ENCODE assay signal across 8 cellular contexts in the genomic region with DNA sequence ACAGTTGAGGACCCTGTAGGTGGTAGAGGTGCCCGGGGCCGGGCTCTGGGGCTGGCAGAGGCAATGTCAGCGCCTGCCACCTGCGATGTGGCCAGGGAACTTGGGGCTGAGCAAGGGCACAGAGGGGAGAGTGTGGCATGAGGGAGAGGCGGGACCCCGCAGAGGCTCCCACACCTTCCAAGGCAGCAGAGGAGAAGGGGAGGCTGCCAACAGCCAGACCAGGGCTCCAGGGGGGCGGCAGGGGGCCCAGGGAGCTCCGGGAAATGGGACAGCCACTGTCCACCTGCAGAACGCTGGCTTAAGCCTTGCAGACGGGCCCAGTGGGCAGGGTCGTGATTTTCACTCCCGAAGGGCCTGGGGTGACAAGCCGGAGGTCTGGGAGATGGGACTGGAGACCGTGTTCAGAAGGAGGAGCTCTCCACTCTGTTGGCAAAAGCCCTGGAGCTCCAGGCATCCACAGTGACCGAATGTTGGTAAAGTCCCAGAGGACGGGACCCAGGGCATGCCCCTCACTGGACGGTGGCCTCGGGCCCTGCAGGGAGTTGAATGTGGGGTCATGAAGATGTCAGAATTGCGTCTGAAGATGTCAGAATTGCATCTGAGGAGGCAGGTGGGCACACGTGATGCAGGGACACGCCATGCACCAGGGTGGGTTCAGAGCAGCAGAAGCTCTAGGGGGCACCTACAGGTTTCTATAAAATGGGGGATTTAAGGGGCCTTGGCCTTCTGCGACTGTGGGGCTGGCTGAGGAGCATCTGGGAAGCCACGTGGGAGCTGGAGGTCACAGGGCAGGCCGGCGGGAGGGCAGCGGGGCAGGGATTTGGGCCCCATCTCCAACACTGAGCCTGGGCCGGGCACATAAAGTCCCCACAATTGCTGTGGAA. TPM values are rescaled to one million over a fixed set of nuclear protein-coding genes. Genes with fewer than 3 reads are reported as not detected.
DNase-seq lines count a peak whose midpoint lies in the region; ATAC-seq, FAIRE-seq and TF ChIP-seq lines count a peak whose summit lies in the region.

No MANE protein-coding gene starts in this region.

- CTCF ChIA-PET in A549 (lab: Yijun Ruan, JAX) = interaction anchor here (1.0 to 21.2 kb wide), 24 partner anchors 13 to 116 kb away, joined by 3 to 343 read pairs (median 10); a partner anchor contains a TSS
- CTCF ChIA-PET in IMR-90 (lab: Yijun Ruan, JAX) = no interaction called here
- CTCF ChIA-PET in GM12878 (lab: Yijun Ruan, JAX) = interaction anchor here (1.5 to 8.7 kb wide), 8 partner anchors 25 to 121 kb away, joined by 3 to 94 read pairs (median 10); no protein-coding TSS in a partner anchor

- POLR2A ChIA-PET in A549 (lab: Yijun Ruan, JAX) = interaction anchor here (0.8 to 2.7 kb wide), 11 partner anchors 10 to 200 kb away, joined by 3 to 14 read pairs (median 5); a partner anchor contains a TSS
- POLR2A ChIA-PET in IMR-90 (lab: Charles Lee; ENCODE audit: unreplicated experiment) = no interaction called here
- POLR2A ChIA-PET in GM12878 (lab: Charles Lee) = interaction anchor here (1.0 to 3.0 kb wide), 14 partner anchors 15 to 208 kb away, joined by 3 to 20 read pairs (median 4); a partner anchor contains a TSS

- in situ Hi-C loops in IMR-90 (cut with MboI; ENCODE audit: low sequenced_read_pairs) = no loop called here
- in situ Hi-C loops in GM12878 (cut with MboI) = no loop called here

- DNase-seq in A549 (ENCODE audit: low read depth in 1 of 2, low spot score in 1 of 2) = no peak
- DNase-seq in IMR-90 = no peak
- no peak for DNase-seq in GM12878 (ENCODE audit: low read depth, low spot score)
- DNase-seq in DMS79 (lab: John Stamatoyannopoulos, UW) = no peak

- H3K27ac ChIP-seq in A549 (peak overlapping the region; percentile 96 to 98), IMR-90 (ENCODE audit: insufficient read depth, low read length) (peak overlapping the region; percentile 98), GM12878 (ENCODE audit: control insufficient read depth, insufficient read depth) (0 out of 2 replicates have a peak overlapping the region, but pooled peaks have one; percentile 80), muscle layer of duodenum (ENCODE audit: low read length) (peak overlapping the region; percentile 94)

- 0 out of 2 replicates have a peak overlapping the region, but pooled peaks have one; percentile 8 for H3K14ac ChIP-seq in IMR-90 (replicated peaks; ENCODE audit: low read depth, low read length)

- no peak for TF ChIP-seq RAD21 in A549 (conservative IDR thresholded peaks at IDR 0.05 in 1 of 2, IDR thresholded peaks at IDR 0.05 in 1 of 2)
- no peak for TF ChIP-seq RAD21 in IMR-90 (IDR thresholded peaks at IDR 0.05; ENCODE audit: low read length)
- no peak for TF ChIP-seq RAD21 in GM12878 (IDR thresholded peaks at IDR 0.05; ENCODE audit: insufficient read depth, low read depth, low read length)

- H4K20me1 ChIP-seq in IMR-90 (ENCODE audit: insufficient read depth, low read length) = no peaks in the 10 kb centered on the region; the same call in 1 of the 2 replicates
- no peaks in the 10 kb centered on the region for H4K20me1 ChIP-seq in GM12878 (ENCODE audit: control insufficient read depth, insufficient read depth)

- H3K4me1 ChIP-seq in A549 = peaks cover 74% of the 10 kb centered on the region
- H3K4me1 ChIP-seq in IMR-90 (ENCODE audit: control insufficient read depth, insufficient read depth, low read length) = peaks cover 24% of the 10 kb centered on the region
- H3K4me1 ChIP-seq in GM12878 (ENCODE audit: control insufficient read depth, insufficient read depth, low read length) = peaks cover 43% of the 10 kb centered on the region
- peaks cover 19 to 21% of the 10 kb centered on the region in 2 donors for H3K4me1 ChIP-seq in muscle layer of duodenum (ENCODE audit: control insufficient read depth in 1 of 2, insufficient read depth in 2 of 2, low read length in 2 of 2)

- H3K4me2 ChIP-seq in A549 (peak overlapping the region; percentile 91), IMR-90 (ENCODE audit: low read depth, low read length) (peak overlapping the region; percentile 16; the same call in 1 of the 2 replicates), GM12878 (ENCODE audit: control insufficient read depth, insufficient read depth) (peak overlapping the region; percentile 91)

- TF ChIP-seq POLR2A in A549 (IDR thresholded peaks at IDR 0.05; ENCODE audit: low read length) = no peak
- no peak for TF ChIP-seq POLR2A in IMR-90 (IDR thresholded peaks at IDR 0.05; ENCODE audit: low read depth, low read length)
- TF ChIP-seq POLR2A in GM12878 (IDR thresholded peaks at IDR 0.05; ENCODE audit: low read depth, low read length) = no peak

- H2BK120ac ChIP-seq in IMR-90 (ENCODE audit: low read depth, low read length) = peak overlapping the region; percentile 77

- peak overlapping the region; percentile 71 to 97; a peak in 3 of 4 replicates for H4K8ac ChIP-seq in IMR-90 (ENCODE audit: low read depth in 2 of 2, low read length in 2 of 2)

- no peaks in the 10 kb centered on the region for H3K9me3 ChIP-seq in A549
- no peaks in the 10 kb centered on the region for H3K9me3 ChIP-seq in IMR-90 (ENCODE audit: control insufficient read depth, insufficient read depth, low read length)
- H3K9me3 ChIP-seq in GM12878 (replicated peaks; ENCODE audit: control insufficient read depth, insufficient read depth, low read length) = no peaks in the 10 kb centered on the region
- H3K9me3 ChIP-seq in muscle layer of duodenum (ENCODE audit: control insufficient read depth in 1 of 2, low read length in 2 of 2) = no peaks in the 10 kb centered on the region

- TF ChIP-seq EP300 in A549 (IDR thresholded peaks at IDR 0.05) = no peak
- no peak for TF ChIP-seq EP300 in GM12878 (IDR thresholded peaks at IDR 0.05; ENCODE audit: borderline replicate concordance in 1 of 2, control insufficient read depth in 1 of 2, low read depth in 2 of 2, low read length in 2 of 2)

- peak overlapping the region; percentile 15; the same call in 1 of the 2 replicates for H3K18ac ChIP-seq in IMR-90 (ENCODE audit: low read depth, low read length)

- intact Hi-C loops in IMR-90 (cut with micrococcal nuclease) (no loop called here), GM12878 (cut with micrococcal nuclease; ENCODE audit: unreplicated experiment) (no loop called here)

- peak overlapping the region; percentile 95 for H2AK9ac ChIP-seq in IMR-90 (replicated peaks; ENCODE audit: low read depth, low read length, poor library complexity)

- H3K79me2 ChIP-seq in GM12878 (ENCODE audit: control insufficient read depth, insufficient read depth, low read length) = no peaks in the 10 kb centered on the region

- peak overlapping the region; percentile 91; the same call in 1 of the 3 replicates for H2BK15ac ChIP-seq in IMR-90 (ENCODE audit: low read depth, low read length)

- H3K4ac ChIP-seq in IMR-90 (ENCODE audit: low read depth, low read length) = peak overlapping the region; percentile 57

- FAIRE-seq in A549 (lab: Jason Lieb, UNC) = no peak
- FAIRE-seq in GM12878 (lab: Jason Lieb, UNC) = no peak

- no peak; a peak in 1 of 6 replicates for ATAC-seq in A549
- no peak for ATAC-seq in IMR-90 (ENCODE audit: low read depth)
- ATAC-seq in GM12878 = no peak
- no peak for ATAC-seq in GM19395 (IDR thresholded peaks at IDR 0.05; ENCODE audit: unreplicated experiment)
- no peak for ATAC-seq in HG02798 (IDR thresholded peaks at IDR 0.05; ENCODE audit: poor library complexity, unreplicated experiment)
- ATAC-seq in GM21723 (IDR thresholded peaks at IDR 0.05; ENCODE audit: unreplicated experiment) = no peak

- RAD21 ChIA-PET in GM12878 (lab: Charles Lee; ENCODE audit: unreplicated experiment) = interaction anchor here (0.7 to 7.9 kb wide), 12 partner anchors 11 to 193 kb away, joined by 3 to 77 read pairs (median 4); a partner anchor contains a TSS

- TF ChIP-seq CTCF in A549 (IDR thresholded peaks at IDR 0.05) = no peak
- no peak for TF ChIP-seq CTCF in IMR-90 (conservative IDR thresholded peaks at IDR 0.05; ENCODE audit: low read depth, low read length)
- TF ChIP-seq CTCF in GM12878 (IDR thresholded peaks at IDR 0.05 in 2 of 3, conservative IDR thresholded peaks at IDR 0.05 in 1 of 3; ENCODE audit: control insufficient read depth in 2 of 3, extremely low read depth in 1 of 3, insufficient read depth in 1 of 3, low read depth in 3 of 3, low read length in 3 of 3) = no peak

- peaks cover 11% of the 10 kb centered on the region for H3K9me1 ChIP-seq in IMR-90 (ENCODE audit: insufficient read depth, low read length)

- peak overlapping the region; percentile 59 for H4K91ac ChIP-seq in IMR-90 (ENCODE audit: insufficient read depth, low read depth, low read length)

- H3K27me3 ChIP-seq in IMR-90 (ENCODE audit: control insufficient read depth, insufficient read depth, low read length) = no peaks in the 10 kb centered on the region
- no peaks in the 10 kb centered on the region for H3K27me3 ChIP-seq in GM12878 (replicated peaks in 1 of 2; ENCODE audit: control insufficient read depth in 2 of 2, insufficient read depth in 2 of 2, low read length in 1 of 2)
- no peaks in the 10 kb centered on the region for H3K27me3 ChIP-seq in muscle layer of duodenum (ENCODE audit: low read depth, low read length)

- H3K4me3 ChIP-seq in A549 = peak overlapping the region; percentile 42
- no peak overlapping the region for H3K4me3 ChIP-seq in IMR-90 (ENCODE audit: insufficient read depth, low read depth, low read length)
- peak overlapping the region; percentile 79 for H3K4me3 ChIP-seq in GM12878
- peak overlapping the region; percentile 53 to 59 for H3K4me3 ChIP-seq in muscle layer of duodenum (ENCODE audit: low read depth in 1 of 2, low read length in 2 of 2)

- no peak overlapping the region for H3K56ac ChIP-seq in IMR-90 (ENCODE audit: extremely low read depth, insufficient read depth, low read length)

- no peak overlapping the region for H3K23ac ChIP-seq in IMR-90 (ENCODE audit: low read depth, low read length)

- H3K79me1 ChIP-seq in IMR-90 (ENCODE audit: low read depth in 1 of 2, low read length in 2 of 2) = peaks cover 0 to 14% of the 10 kb centered on the region in 2 experiments; a peak in 2 of 4 replicates

- no peaks in the 10 kb centered on the region for H3K36me3 ChIP-seq in IMR-90 (ENCODE audit: control insufficient read depth, insufficient read depth, low read length)
- H3K36me3 ChIP-seq in GM12878 (ENCODE audit: control insufficient read depth in 2 of 2, insufficient read depth in 2 of 2, low read length in 1 of 2) = no peaks in the 10 kb centered on the region
- peaks cover 0 to 6% of the 10 kb centered on the region in 2 donors for H3K36me3 ChIP-seq in muscle layer of duodenum (ENCODE audit: control insufficient read depth in 1 of 2, insufficient read depth in 2 of 2, low read length in 2 of 2)

- peak overlapping the region; percentile 90 for H2AK5ac ChIP-seq in IMR-90 (ENCODE audit: low read depth, low read length)

- peak overlapping the region; percentile 30 for H2BK20ac ChIP-seq in IMR-90 (ENCODE audit: low read depth, low read length)

- peak overlapping the region; percentile 95 for H2AFZ ChIP-seq in IMR-90 (replicated peaks; ENCODE audit: low read length, poor library complexity)
- H2AFZ ChIP-seq in GM12878 (ENCODE audit: control insufficient read depth, low read depth, low read length) = peak overlapping the region; percentile 85

- peak overlapping the region; percentile 47 for H4K5ac ChIP-seq in IMR-90 (ENCODE audit: low read depth, low read length)

- SMC1A ChIA-PET in GM12878 (lab: Charles Lee; ENCODE audit: uncharacterized antibody, unreplicated experiment) = interaction anchor here (0.6 to 5.1 kb wide), 11 partner anchors 14 to 176 kb away, joined by 3 to 42 read pairs (median 9); a partner anchor contains a TSS

- peak overlapping the region; percentile 70 for H2BK5ac ChIP-seq in IMR-90 (ENCODE audit: low read depth, low read length, poor library complexity, severe bottlenecking)

- dilution Hi-C loops in IMR-90 (cut with HindIII; ENCODE audit: low sequenced_read_pairs, unreplicated experiment) = no loop called here

- BruUV-seq in IMR-90 (replicated peaks; lab: Mats Ljungman, UMichigan) = no TSS peak
- BruUV-seq in GM12878 (replicated peaks; lab: Mats Ljungman, UMichigan) = no TSS peak

- 79% methylated on average over 27 of the region's 27 CpGs for WGBS in A549 (ENCODE audit: missing lambda C conversion rate)
- 83% methylated on average over 18 of the region's 27 CpGs; no CpG with 5 or more reads in 1 of the 2 experiments for WGBS in IMR-90 (ENCODE audit: extremely low coverage in 2 of 2, insufficient read length in 1 of 2), 2 experiments
- 63% methylated on average over 27 of the region's 27 CpGs for WGBS in GM12878 (ENCODE audit: insufficient coverage, insufficient replicate concordance, low lambda C conversion rate, missing lambda C conversion rate)

- H3K9ac ChIP-seq in IMR-90 (ENCODE audit: low read depth, low read length) (no peak overlapping the region), GM12878 (ENCODE audit: control insufficient read depth, insufficient read depth, low read length) (peak overlapping the region; percentile 90)

RNA-seq across cellular contexts. Expression of a gene that starts 18.6 kb away (rescaled TPM):
- not detected in 2 replicates for polyA plus RNA-seq in A549 (2011; rRNA removed)
- polyA plus RNA-seq in A549 (2012; cell fraction: cytosol; rRNA removed) = not detected in 2 replicates
- 0.07 TPM in 1 of 2 replicates, not detected in the other for polyA plus RNA-seq in A549 (2012; cell fraction: nucleus; rRNA removed)
- polyA plus RNA-seq in A549 (2017; fragmentation: RNase III; extraction: RNeasy Plus Mini Kit Qiagen cat#74134 plus additional on column Dnase treatment) = not detected in 3 replicates
- polyA minus RNA-seq in A549 (2011; rRNA and poly(A)+ RNA removed) = not detected in 2 replicates
- not detected in 2 replicates for total RNA-seq in IMR-90 (2012; rRNA removed)
- not detected in 2 replicates for polyA plus RNA-seq in IMR-90 (2012; rRNA removed)
- 0.18 TPM in 1 of 2 replicates, not detected in the other for polyA plus RNA-seq in IMR-90 (2012; cell fraction: cytosol; rRNA removed)
- 0.12 and 0.16 TPM in 2 replicates for polyA plus RNA-seq in IMR-90 (2012; cell fraction: nucleus; rRNA removed; ENCODE audit: low replicate concordance)
- total RNA-seq in GM12878 (2013; cell fraction: nucleolus; rRNA removed) = not detected in 2 replicates
- total RNA-seq in GM12878 (2014; rRNA removed) = not detected in 2 replicates
- not detected in 2 replicates for total RNA-seq in GM12878 (2014; rRNA removed; fragmentation: Illumina TruSeq; extraction: Trizol)
- 0.33 TPM in 1 of 2 replicates, not detected in the other for total RNA-seq in GM12878 (2021)
- polyA plus RNA-seq in GM12878 (2011; ENCODE audit: low read depth) = not detected
- polyA plus RNA-seq in GM12878 (2011; rRNA removed) = not detected in 2 replicates
- polyA plus RNA-seq in GM12878 (2011; cell fraction: cytosol; rRNA removed) = 0.07 and 0.18 TPM in 2 replicates
- polyA plus RNA-seq in GM12878 (2011; cell fraction: nucleus; rRNA removed) = 0.33 and 0.53 TPM in 2 replicates
- polyA plus RNA-seq in GM12878 (2012) = 0.14 TPM in 1 of 2 replicates, not detected in the other
- not detected in 2 replicates for polyA plus RNA-seq in GM12878 (2014; fragmentation: Illumina TruSeq; extraction: Trizol)
- polyA plus RNA-seq in GM12878 (2014; fragmentation: Nextera tagmentation; extraction: Ambion mirVana) = not detected
- polyA plus RNA-seq in GM12878 (2014; rRNA removed) = 0.60 TPM in 1 of 2 replicates, not detected in the other
- polyA plus RNA-seq in GM12878 (2016; fragmentation: Nextera tagmentation; extraction: Ambion mirVana) = not detected
- polyA minus RNA-seq in GM12878 (2011; rRNA and poly(A)+ RNA removed) = not detected in 2 replicates
- polyA minus RNA-seq in GM12878 (2011; cell fraction: cytosol; rRNA and poly(A)+ RNA removed) = not detected in 2 replicates
- polyA minus RNA-seq in GM12878 (2011; cell fraction: nucleus; rRNA and poly(A)+ RNA removed) = 0.19 TPM in 1 of 2 replicates, not detected in the other

RNA-seq across cellular contexts. Expression of a gene that starts 25.3 kb away (rescaled TPM):
- polyA plus RNA-seq in A549 (2011; rRNA removed) = 130 and 139 TPM in 2 replicates
- polyA plus RNA-seq in A549 (2012; cell fraction: cytosol; rRNA removed) = 182 and 192 TPM in 2 replicates
- polyA plus RNA-seq in A549 (2012; cell fraction: nucleus; rRNA removed) = 734 and 786 TPM in 2 replicates
- polyA plus RNA-seq in A549 (2017; fragmentation: RNase III; extraction: RNeasy Plus Mini Kit Qiagen cat#74134 plus additional on column Dnase treatment) = 151 to 173 TPM (median 163 TPM) in 3 replicates
- 105 and 128 TPM in 2 replicates for polyA minus RNA-seq in A549 (2011; rRNA and poly(A)+ RNA removed)
- 38.3 and 47.1 TPM in 2 replicates for total RNA-seq in IMR-90 (2012; rRNA removed)
- polyA plus RNA-seq in IMR-90 (2012; rRNA removed) = 144 and 186 TPM in 2 replicates
- 131 and 159 TPM in 2 replicates for polyA plus RNA-seq in IMR-90 (2012; cell fraction: cytosol; rRNA removed)
- 373 and 817 TPM in 2 replicates for polyA plus RNA-seq in IMR-90 (2012; cell fraction: nucleus; rRNA removed; ENCODE audit: low replicate concordance)
- total RNA-seq in GM12878 (2013; cell fraction: nucleolus; rRNA removed) = 85.1 and 93.8 TPM in 2 replicates
- total RNA-seq in GM12878 (2014; rRNA removed) = 17.3 and 25.0 TPM in 2 replicates
- 26.4 and 27.8 TPM in 2 replicates for total RNA-seq in GM12878 (2014; rRNA removed; fragmentation: Illumina TruSeq; extraction: Trizol)
- total RNA-seq in GM12878 (2021) = 85.5 and 94.2 TPM in 2 replicates
- polyA plus RNA-seq in GM12878 (2011; ENCODE audit: low read depth) = 42.9 TPM
- 40.7 and 54.4 TPM in 2 replicates for polyA plus RNA-seq in GM12878 (2011; rRNA removed)
- 58.6 and 69.9 TPM in 2 replicates for polyA plus RNA-seq in GM12878 (2011; cell fraction: cytosol; rRNA removed)
- polyA plus RNA-seq in GM12878 (2011; cell fraction: nucleus; rRNA removed) = 236 and 302 TPM in 2 replicates
- polyA plus RNA-seq in GM12878 (2012) = 62.0 and 78.9 TPM in 2 replicates
- 72.5 and 105 TPM in 2 replicates for polyA plus RNA-seq in GM12878 (2014; fragmentation: Illumina TruSeq; extraction: Trizol)
- polyA plus RNA-seq in GM12878 (2014; fragmentation: Nextera tagmentation; extraction: Ambion mirVana) = 10 to 100 TPM in 1 of 2 experiments, 1 to 10 TPM in 1; 5.7 to 13.0 TPM
- polyA plus RNA-seq in GM12878 (2014; rRNA removed) = 74.9 and 90.3 TPM in 2 replicates
- 10 to 100 TPM; 61.8 to 63.4 TPM for polyA plus RNA-seq in GM12878 (2016; fragmentation: Nextera tagmentation; extraction: Ambion mirVana)
- polyA minus RNA-seq in GM12878 (2011; rRNA and poly(A)+ RNA removed) = 53.9 and 56.8 TPM in 2 replicates
- polyA minus RNA-seq in GM12878 (2011; cell fraction: cytosol; rRNA and poly(A)+ RNA removed) = 25.1 and 26.0 TPM in 2 replicates
- polyA minus RNA-seq in GM12878 (2011; cell fraction: nucleus; rRNA and poly(A)+ RNA removed) = 38.6 and 73.4 TPM in 2 replicates

RNA-seq across cellular contexts. Expression of a gene that starts 34.8 kb away (rescaled TPM):
- polyA plus RNA-seq in A549 (2011; rRNA removed) (0.22 and 0.58 TPM in 2 replicates), A549 (2017; fragmentation: RNase III; extraction: RNeasy Plus Mini Kit Qiagen cat#74134 plus additional on column Dnase treatment) (1.5 to 2.5 TPM (median 2.0 TPM) in 3 replicates), IMR-90 (2012; rRNA removed) (4.4 and 5.2 TPM in 2 replicates), GM12878 (2011; rRNA removed) (0.12 TPM in 1 of 2 replicates, not detected in the other), GM12878 (2014; fragmentation: Illumina TruSeq; extraction: Trizol) (0.10 TPM in 1 of 2 replicates, not detected in the other), GM12878 (2014; fragmentation: Nextera tagmentation; extraction: Ambion mirVana) (not detected), GM12878 (2014; rRNA removed) (0.11 TPM in 1 of 2 replicates, not detected in the other), GM12878 (2016; fragmentation: Nextera tagmentation; extraction: Ambion mirVana) (under 1 TPM in 1 of 2 experiments, not detected in 1; 0.13 TPM)
- polyA plus RNA-seq in A549 (2012; cell fraction: cytosol; rRNA removed) = 0.31 and 0.52 TPM in 2 replicates
- polyA plus RNA-seq in A549 (2012; cell fraction: nucleus; rRNA removed) = 0.58 and 0.83 TPM in 2 replicates
- not detected in 2 replicates for polyA minus RNA-seq in A549 (2011; rRNA and poly(A)+ RNA removed)
- total RNA-seq in IMR-90 (2012; rRNA removed) (1.7 and 2.3 TPM in 2 replicates), GM12878 (2014; rRNA removed) (not detected in 2 replicates), GM12878 (2014; rRNA removed; fragmentation: Illumina TruSeq; extraction: Trizol) (not detected in 2 replicates), GM12878 (2021) (0.08 TPM in 1 of 2 replicates, not detected in the other)
- polyA plus RNA-seq in IMR-90 (2012; cell fraction: cytosol; rRNA removed) = 4.9 and 10.8 TPM in 2 replicates
- 1.2 and 2.4 TPM in 2 replicates for polyA plus RNA-seq in IMR-90 (2012; cell fraction: nucleus; rRNA removed; ENCODE audit: low replicate concordance)
- total RNA-seq in GM12878 (2013; cell fraction: nucleolus; rRNA removed) = not detected in 2 replicates
- not detected for polyA plus RNA-seq in GM12878 (2011; ENCODE audit: low read depth)
- 0.15 and 0.22 TPM in 2 replicates for polyA plus RNA-seq in GM12878 (2011; cell fraction: cytosol; rRNA removed)
- polyA plus RNA-seq in GM12878 (2011; cell fraction: nucleus; rRNA removed) = 0.09 and 0.21 TPM in 2 replicates
- polyA plus RNA-seq in GM12878 (2012) = 0.07 TPM in 1 of 2 replicates, not detected in the other
- polyA minus RNA-seq in GM12878 (2011; rRNA and poly(A)+ RNA removed) = 0.10 TPM in 1 of 2 replicates, not detected in the other
- polyA minus RNA-seq in GM12878 (2011; cell fraction: cytosol; rRNA and poly(A)+ RNA removed) = not detected in 2 replicates
- not detected in 2 replicates for polyA minus RNA-seq in GM12878 (2011; cell fraction: nucleus; rRNA and poly(A)+ RNA removed)

Comparison
In these comparisons a context has a peak if more than half of its experiments do, and no peak if none do; other contexts are left out.
1. H3K4me2 ChIP-seq: peak in every context shown above with its lines; median percentile 91 in A549; 91 in GM12878; 16 in IMR-90.